Comparison of ENCODE assay signal across 2 cellular contexts in the genomic region with DNA sequence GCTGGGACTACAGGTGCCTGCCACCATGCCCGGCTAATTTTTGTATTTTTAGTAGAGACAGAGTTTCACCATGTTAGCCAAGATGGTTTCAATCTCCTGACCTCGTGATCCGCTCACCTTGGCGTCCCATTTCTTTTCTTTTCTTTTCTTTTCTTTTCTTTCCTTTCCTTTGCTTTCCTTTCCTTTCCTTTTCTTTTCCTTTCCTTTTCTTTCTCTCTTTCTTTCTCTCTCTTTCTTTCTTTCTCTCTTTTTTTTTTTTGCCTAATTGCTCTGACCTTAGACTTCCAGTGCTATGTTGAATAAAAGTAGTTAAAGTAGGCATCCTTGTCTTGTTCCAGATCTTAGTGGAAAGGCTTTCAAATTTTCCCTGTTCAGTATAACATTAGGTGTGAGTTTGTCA.
A peak's percentile ranks its signal among the peaks of the same experiment; 100 is the strongest.
TF ChIP-seq lines count a peak whose summit lies in the region.

No MANE protein-coding gene starts in this region.

TF ChIP-seq in HEK293, 187 proteins besides CTCF, POLR2A, EP300 and RAD21 (continued from another document):
- TF ChIP-seq, protein P1, sequence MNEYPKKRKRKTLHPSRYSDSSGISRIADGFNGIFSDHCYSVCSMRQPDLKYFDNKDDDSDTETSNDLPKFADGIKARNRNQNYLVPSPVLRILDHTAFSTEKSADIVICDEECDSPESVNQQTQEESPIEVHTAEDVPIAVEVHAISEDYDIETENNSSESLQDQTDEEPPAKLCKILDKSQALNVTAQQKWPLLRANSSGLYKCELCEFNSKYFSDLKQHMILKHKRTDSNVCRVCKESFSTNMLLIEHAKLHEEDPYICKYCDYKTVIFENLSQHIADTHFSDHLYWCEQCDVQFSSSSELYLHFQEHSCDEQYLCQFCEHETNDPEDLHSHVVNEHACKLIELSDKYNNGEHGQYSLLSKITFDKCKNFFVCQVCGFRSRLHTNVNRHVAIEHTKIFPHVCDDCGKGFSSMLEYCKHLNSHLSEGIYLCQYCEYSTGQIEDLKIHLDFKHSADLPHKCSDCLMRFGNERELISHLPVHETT (tag by site-specific recombination; IDR thresholded peaks at IDR 0.05), result no peak

TF ChIP-seq in K562, 482 proteins besides CTCF, POLR2A, EP300 and RAD21 (continued from another document):
- TF ChIP-seq, protein P2, sequence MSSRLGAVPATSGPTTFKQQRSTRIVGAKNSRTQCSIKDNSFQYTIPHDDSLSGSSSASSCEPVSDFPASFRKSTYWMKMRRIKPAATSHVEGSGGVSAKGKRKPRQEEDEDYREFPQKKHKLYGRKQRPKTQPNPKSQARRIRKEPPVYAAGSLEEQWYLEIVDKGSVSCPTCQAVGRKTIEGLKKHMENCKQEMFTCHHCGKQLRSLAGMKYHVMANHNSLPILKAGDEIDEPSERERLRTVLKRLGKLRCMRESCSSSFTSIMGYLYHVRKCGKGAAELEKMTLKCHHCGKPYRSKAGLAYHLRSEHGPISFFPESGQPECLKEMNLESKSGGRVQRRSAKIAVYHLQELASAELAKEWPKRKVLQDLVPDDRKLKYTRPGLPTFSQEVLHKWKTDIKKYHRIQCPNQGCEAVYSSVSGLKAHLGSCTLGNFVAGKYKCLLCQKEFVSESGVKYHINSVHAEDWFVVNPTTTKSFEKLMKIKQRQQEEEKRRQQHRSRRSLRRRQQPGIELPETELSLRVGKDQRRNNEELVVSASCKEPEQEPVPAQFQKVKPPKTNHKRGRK (tag; IDR thresholded peaks at IDR 0.05), result peak; percentile 70
- TF ChIP-seq FOXM1 (IDR thresholded peaks at IDR 0.05; ENCODE audit: low read depth), result no peak
- TF ChIP-seq FOXM1 (CRISPR knock-in tag; IDR thresholded peaks at IDR 0.05; ENCODE audit: low read depth), result no peak
